Comparison of ENCODE assay signal across 8 cellular contexts in genomic region chr4:163167333-163167626, GRCh38. TPM values are rescaled to one million over a fixed set of nuclear protein-coding genes. Genes with fewer than 3 reads are reported as not detected.
DNase-seq lines count a peak whose midpoint lies in the region; ATAC-seq lines count a peak whose summit lies in the region.

No MANE protein-coding gene starts in this region.

- no peak for ATAC-seq in activated naive CD8-positive, alpha-beta T cell treated with anti-CD3 and anti-CD28 coated beads, Interleukin-2, amount 10 ng/mL, durations not matched to agents 7 days and 5 days (ENCODE audit: low read depth)
- ATAC-seq in HG03139 (IDR thresholded peaks at IDR 0.05; ENCODE audit: unreplicated experiment) = no peak

- no peaks in the 10 kb centered on the region for H3K9me3 Mint-ChIP-seq in activated naive CD8-positive, alpha-beta T cell treated with anti-CD3 and anti-CD28 coated beads, Interleukin-2, amount 10 ng/mL, durations not matched to agents 7 days and 5 days
- H3K9me3 Mint-ChIP-seq in immature natural killer cell = no peaks in the 10 kb centered on the region

- H3K9ac ChIP-seq in subcutaneous abdominal adipose tissue (ENCODE audit: low read length in 5 of 5) = peak overlapping the region; percentile 32 to 98 (median 96)

- H3K36me3 ChIP-seq in subcutaneous abdominal adipose tissue (ENCODE audit: control insufficient read depth in 5 of 5, insufficient read depth in 5 of 5, low read length in 5 of 5) = peaks cover 2 to 14% (median 3%) of the 10 kb centered on the region in 5 donors

- peak overlapping the region; percentile 90 for H3K4me3 Mint-ChIP-seq in activated naive CD8-positive, alpha-beta T cell treated with anti-CD3 and anti-CD28 coated beads, Interleukin-2, amount 10 ng/mL, durations not matched to agents 7 days and 5 days
- H3K4me3 Mint-ChIP-seq in immature natural killer cell = peak overlapping the region; percentile 88 to 96 (median 92)

- no peaks in the 10 kb centered on the region for H3K27me3 Mint-ChIP-seq in activated naive CD8-positive, alpha-beta T cell treated with anti-CD3 and anti-CD28 coated beads, Interleukin-2, amount 10 ng/mL, durations not matched to agents 7 days and 5 days
- H3K27me3 Mint-ChIP-seq in immature natural killer cell (ENCODE audit: low read depth in 3 of 3) = peaks cover 5 to 8% (median 8%) of the 10 kb centered on the region in 3 donors

- peak overlapping the region; percentile 87 for H3K27ac Mint-ChIP-seq in activated naive CD8-positive, alpha-beta T cell treated with anti-CD3 and anti-CD28 coated beads, Interleukin-2, amount 10 ng/mL, durations not matched to agents 7 days and 5 days
- peak overlapping the region; percentile 93 to 98 (median 96) for H3K27ac Mint-ChIP-seq in immature natural killer cell

- peak overlapping the region; percentile 83 to 92 (median 86) for H3K4me3 ChIP-seq in subcutaneous abdominal adipose tissue (ENCODE audit: low read depth in 1 of 5, low read length in 5 of 5)

- peak; percentile 16 for DNase-seq in DMS 273 (lab: John Stamatoyannopoulos, UW; ENCODE audit: unreplicated experiment)
- DNase-seq in DMS 273 treated with DMSO at 0.1 percent for 48 hours (lab: John Stamatoyannopoulos, UW) = no peak
- DNase-seq in activated naive CD8-positive, alpha-beta T cell treated with anti-CD3 and anti-CD28 coated beads, Interleukin-2, amount 10 ng/mL, durations not matched to agents 7 days and 5 days = no peak
- no peak for DNase-seq in immature natural killer cell
- no peak for DNase-seq in ecto neural progenitor cell (ENCODE audit: low spot score)
- no peak for DNase-seq in T1000 (lab: John Stamatoyannopoulos, UW)

- H3K4me1 Mint-ChIP-seq in activated naive CD8-positive, alpha-beta T cell treated with anti-CD3 and anti-CD28 coated beads, Interleukin-2, amount 10 ng/mL, durations not matched to agents 7 days and 5 days = peaks cover 26% of the 10 kb centered on the region
- H3K4me1 Mint-ChIP-seq in immature natural killer cell = peaks cover 30 to 41% of the 10 kb centered on the region in 2 donors

- H3K27ac ChIP-seq in subcutaneous abdominal adipose tissue (ENCODE audit: low read depth, low read length) = peak overlapping the region; percentile 91

- peaks cover 8 to 24% (median 20%) of the 10 kb centered on the region in 5 donors for H3K4me1 ChIP-seq in subcutaneous abdominal adipose tissue (ENCODE audit: control insufficient read depth in 5 of 5, insufficient read depth in 5 of 5, low read length in 5 of 5)

- peaks cover 0 to 3% (median 0%) of the 10 kb centered on the region in 5 donors for H3K27me3 ChIP-seq in subcutaneous abdominal adipose tissue (ENCODE audit: control insufficient read depth in 5 of 5, insufficient read depth in 4 of 5, low read length in 5 of 5)

- POLR2A ChIA-PET in activated naive CD8-positive, alpha-beta T cell treated with anti-CD3 and anti-CD28 coated beads, Interleukin-2, amount 10 ng/mL, durations not matched to agents 7 days and 5 days (lab: Charles Lee) = interaction anchor here (2.7 kb wide), 1 partner anchor 327 kb away, joined by 9 read pairs; the partner anchor contains the start of gene TMA16

- H3K9me3 ChIP-seq in subcutaneous abdominal adipose tissue (ENCODE audit: control insufficient read depth in 5 of 5, low read length in 5 of 5) = no peaks in the 10 kb centered on the region

- H3K36me3 Mint-ChIP-seq in activated naive CD8-positive, alpha-beta T cell treated with anti-CD3 and anti-CD28 coated beads, Interleukin-2, amount 10 ng/mL, durations not matched to agents 7 days and 5 days = peaks cover under 1% of the 10 kb centered on the region
- peaks cover 0 to 4% (median 0%) of the 10 kb centered on the region in 3 donors for H3K36me3 Mint-ChIP-seq in immature natural killer cell

RNA-seq across cellular contexts. Expression of gene NAF1, which starts 0.6 kb away (rescaled TPM):
- 10 to 100 TPM; 16.8 to 16.9 TPM for total RNA-seq in activated naive CD8-positive, alpha-beta T cell treated with anti-CD3 and anti-CD28 coated beads, Interleukin-2, amount 10 ng/mL, durations not matched to agents 7 days and 5 days
- polyA plus RNA-seq in immature natural killer cell = 1 to 10 TPM; 1.0 to 2.6 (median 2.1) TPM
